8 cellular contexts compared by ENCODE assay signal in the genomic region with DNA sequence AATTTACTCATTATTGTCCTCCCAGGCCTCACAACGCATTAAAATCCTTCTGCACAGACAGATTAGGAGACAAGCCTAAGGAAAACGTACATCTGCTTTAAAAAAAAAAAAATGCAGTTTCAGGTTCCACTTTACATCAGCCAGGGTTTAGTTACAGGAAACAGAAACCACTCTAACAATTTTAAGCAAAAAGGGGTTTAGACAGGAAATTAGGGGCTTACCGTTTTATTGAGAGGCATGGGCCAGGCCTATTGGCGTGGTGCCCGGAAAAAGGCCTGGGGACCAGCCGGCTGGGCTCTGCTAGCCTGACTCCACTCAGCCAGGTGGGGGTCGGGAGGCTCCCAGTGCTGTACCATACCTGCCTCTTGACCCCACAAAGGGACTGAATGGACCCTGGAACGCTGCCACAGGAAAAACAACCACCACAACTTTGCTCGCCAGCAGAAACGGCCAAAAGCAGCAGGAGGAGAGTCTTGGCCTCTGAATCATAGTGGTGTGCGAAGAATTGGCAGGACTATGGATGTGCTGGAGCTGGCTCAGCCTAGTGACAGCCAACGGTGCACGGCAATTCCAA.
DNase-seq lines count a peak whose midpoint lies in the region; ATAC-seq lines count a peak whose summit lies in the region.

No MANE protein-coding gene starts in this region.

- ATAC-seq in GM19468 (IDR thresholded peaks at IDR 0.05; ENCODE audit: extremely low read depth, unreplicated experiment) (peak; percentile 28), HG03565 (IDR thresholded peaks at IDR 0.05; ENCODE audit: unreplicated experiment) (peak; percentile 64), left cardiac atrium (peak; percentile 94 to 95)
- ATAC-seq in activated naive CD4-positive, alpha-beta T cell treated with anti-CD3 and anti-CD28 coated beads, Interleukin-2, amount 50 U/mL, for 72 hours, result peak; percentile 77 to 87

- peak; percentile 85 for DNase-seq in COR-L47 (lab: John Stamatoyannopoulos, UW)
- DNase-seq in OCI-M1 (lab: John Stamatoyannopoulos, UW), result peak; percentile 17
- peak; percentile 58 to 72 for DNase-seq in activated naive CD4-positive, alpha-beta T cell treated with anti-CD3 and anti-CD28 coated beads, Interleukin-2, amount 50 U/mL, for 72 hours (ENCODE audit: low spot score in 2 of 2)
- peak; percentile 89 for DNase-seq in left cardiac atrium
- no peak for DNase-seq in SW480 (ENCODE audit: low spot score)

- intact Hi-C loops in left cardiac atrium (cut with DNase I), result loop anchor here in 1 of 2 donors (5.0 kb wide), 1 partner anchor 40 kb away; no protein-coding TSS in a partner anchor

- H3K4me2 ChIP-seq in skeletal muscle satellite cell (ENCODE audit: low read length), result peak overlapping the region; percentile 67

- H3K4me1 ChIP-seq in skeletal muscle satellite cell (ENCODE audit: control insufficient read depth, insufficient read depth, low read length), result peaks cover 27% of the 10 kb centered on the region

- H3K36me3 ChIP-seq in skeletal muscle satellite cell (ENCODE audit: insufficient read depth, low read length), result no peaks in the 10 kb centered on the region

- peaks cover 4 to 33% of the 10 kb centered on the region in 2 donors for H3K36me3 Mint-ChIP-seq in activated naive CD4-positive, alpha-beta T cell treated with anti-CD3 and anti-CD28 coated beads, Interleukin-2, amount 50 U/mL, for 72 hours

- peak overlapping the region; percentile 97 to 100 for H3K27ac Mint-ChIP-seq in activated naive CD4-positive, alpha-beta T cell treated with anti-CD3 and anti-CD28 coated beads, Interleukin-2, amount 50 U/mL, for 72 hours

- peak overlapping the region; percentile 82 for H3K9ac ChIP-seq in skeletal muscle satellite cell (ENCODE audit: low read depth, low read length)

- peak overlapping the region; percentile 35 for H3K4me3 ChIP-seq in skeletal muscle satellite cell (ENCODE audit: low read length)

- H3K9me3 ChIP-seq in skeletal muscle satellite cell (replicated peaks; ENCODE audit: low read length), result peaks cover 7% of the 10 kb centered on the region

- H3K27me3 ChIP-seq in skeletal muscle satellite cell (ENCODE audit: control insufficient read depth, insufficient read depth, low read length), result no peaks in the 10 kb centered on the region

- H3K9me3 Mint-ChIP-seq in activated naive CD4-positive, alpha-beta T cell treated with anti-CD3 and anti-CD28 coated beads, Interleukin-2, amount 50 U/mL, for 72 hours, result peaks cover 0 to 23% of the 10 kb centered on the region in 2 donors

Comparison
In these comparisons a context has a peak if more than half of its experiments do, and no peak if none do; other contexts are left out.
1. ATAC-seq: peak in every context shown above with its lines; median percentile 94 in left cardiac atrium; 82 in activated naive CD4-positive, alpha-beta T cell treated with anti-CD3 and anti-CD28 coated beads, Interleukin-2, amount 50 U/mL, for 72 hours; 64 in HG03565; 28 in GM19468.